ENCODE assay signal across 1 cellular context in genomic region chr22:19663286-19663815, GRCh38.
TF ChIP-seq lines count a peak whose summit lies in the region.

No MANE protein-coding gene starts in this region.

TF ChIP-seq in SK-N-SH, 30 proteins besides CTCF, POLR2A, EP300 and RAD21 (continued from another document):
- TF ChIP-seq REST (IDR thresholded peaks at IDR 0.05; ENCODE audit: low read depth, low read length), result no peak
- peak; percentile 89 for TF ChIP-seq RCOR1 (IDR thresholded peaks at IDR 0.05; ENCODE audit: low read length)
- peak; percentile 67 for TF ChIP-seq CHD2 (IDR thresholded peaks at IDR 0.05; ENCODE audit: low read length, partially characterized antibody)
- peak; percentile 77; the same call in 1 of the 2 replicates for TF ChIP-seq FOXJ3 (CRISPR knock-in tag; IDR thresholded peaks at IDR 0.05)
- TF ChIP-seq MEF2A (IDR thresholded peaks at IDR 0.05; ENCODE audit: borderline replicate concordance, low read depth), result no peak
- TF ChIP-seq FOSL2 (IDR thresholded peaks at IDR 0.05; ENCODE audit: borderline replicate concordance, low read depth), result no peak
- no peak for TF ChIP-seq EZH2phosphoT487 (IDR thresholded peaks at IDR 0.05; ENCODE audit: borderline replicate concordance, low read depth)
- no peak for TF ChIP-seq TEAD4 (IDR thresholded peaks at IDR 0.05; ENCODE audit: borderline replicate concordance, insufficient read depth)
- TF ChIP-seq POLR2AphosphoS5 (IDR thresholded peaks at IDR 0.05; ENCODE audit: low read depth, low read length), result no peak
- no peak for TF ChIP-seq RFX5 (IDR thresholded peaks at IDR 0.05; ENCODE audit: low read length)
- no peak for TF ChIP-seq GABPA (IDR thresholded peaks at IDR 0.05; ENCODE audit: low read depth)
- TF ChIP-seq TAF1 (IDR thresholded peaks at IDR 0.05; ENCODE audit: borderline replicate concordance, low read depth, low read length), result no peak
- TF ChIP-seq IRF3 (IDR thresholded peaks at IDR 0.05; ENCODE audit: low read depth, low read length), result no peak
- no peak for TF ChIP-seq FOXM1 (IDR thresholded peaks at IDR 0.05; ENCODE audit: low read depth)
- TF ChIP-seq JUND (IDR thresholded peaks at IDR 0.05), result no peak
- no peak for TF ChIP-seq NRF1 (IDR thresholded peaks at IDR 0.05; ENCODE audit: low read depth, low read length)
- TF ChIP-seq MAX (IDR thresholded peaks at IDR 0.05; ENCODE audit: low read depth), result peak; percentile 59; the same call in 1 of the 2 replicates
- TF ChIP-seq SIN3A (IDR thresholded peaks at IDR 0.05; ENCODE audit: borderline replicate concordance, low read depth, low read length), result no peak
